ENCODE assay signal across 10 cellular contexts in the genomic region with DNA sequence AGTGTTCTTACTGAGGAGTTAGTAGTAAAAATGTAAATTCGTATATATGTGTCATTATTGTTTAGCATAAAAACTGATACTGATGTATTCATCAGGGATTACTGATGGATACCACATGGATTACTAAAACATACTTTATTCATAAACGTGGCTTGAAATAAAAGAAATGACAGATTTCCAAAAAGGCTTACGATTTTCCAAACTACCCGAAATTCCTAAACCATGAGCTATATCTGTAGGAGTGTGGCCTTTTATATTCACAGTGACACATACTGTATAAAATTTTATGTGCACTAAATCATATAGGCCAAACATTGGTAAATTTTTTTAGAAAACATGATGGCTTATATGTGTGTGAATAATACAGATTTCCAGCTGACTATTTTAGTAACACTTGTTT. TPM values are rescaled to one million over a fixed set of nuclear protein-coding genes. Genes with fewer than 3 reads are reported as not detected.
A peak's percentile ranks its signal among the peaks of the same experiment; 100 is the strongest.
DNase-seq lines count a peak whose midpoint lies in the region; TF ChIP-seq lines count a peak whose summit lies in the region.
"Had no signal": no experiment of that assay in that cellular context is flagged by ENCODE, and none has a peak within 500 bp of the region (broad histone marks: within the 10 kb centered on the region; RNA-seq: fewer than 3 reads in every experiment).

No MANE protein-coding gene starts in this region.

- H3F3A ChIP-seq in Loucy (ENCODE audit: low read depth) (no peaks in the 10 kb centered on the region), neural cell (ENCODE audit: insufficient read depth, low read length, poor library complexity, severe bottlenecking) (peaks cover 2% of the 10 kb centered on the region)

- no peaks in the 10 kb centered on the region for H3K9me3 Mint-ChIP-seq in CD8-positive, alpha-beta memory T cell

- H3K79me2 ChIP-seq in Loucy (ENCODE audit: insufficient read depth, low read length) (peaks cover 100% of the 10 kb centered on the region), mammary epithelial cell (ENCODE audit: insufficient read depth, low read length) (peaks cover 100% of the 10 kb centered on the region), neural cell (replicated peaks; ENCODE audit: insufficient read depth, low read length) (peaks cover 93% of the 10 kb centered on the region)

- H3K4me1 ChIP-seq in CD8-positive, alpha-beta memory T cell (ENCODE audit: insufficient read depth, low read length): peaks cover 70% of the 10 kb centered on the region
- H3K4me1 ChIP-seq in Loucy (ENCODE audit: insufficient read depth, low read length, poor library complexity, severe bottlenecking) (peaks cover 82% of the 10 kb centered on the region), mammary epithelial cell (ENCODE audit: insufficient read depth, low read length) (peaks cover 18% of the 10 kb centered on the region)

- no peak for TF ChIP-seq EP300 in neural cell (conservative IDR thresholded peaks at IDR 0.05; ENCODE audit: poor library complexity, severe bottlenecking)

- H3K4me2 ChIP-seq in Loucy (ENCODE audit: low read depth, low read length, poor library complexity, severe bottlenecking) (peak overlapping the region; percentile 93), mammary epithelial cell (ENCODE audit: insufficient read depth, low read depth, low read length) (peak overlapping the region; percentile 86), neural cell (ENCODE audit: low read length) (peak overlapping the region; percentile 95)

- CTCF ChIA-PET in CD8-positive, alpha-beta memory T cell (lab: Charles Lee): no interaction called here
- CTCF ChIA-PET in mammary epithelial cell (lab: Charles Lee; ENCODE audit: low non-redundant PET): no interaction called here
- CTCF ChIA-PET in HEK293T (lab: Yijun Ruan, JAX): no interaction called here

- H2AFZ ChIP-seq in Loucy (ENCODE audit: low read length): no peak overlapping the region
- no peak overlapping the region for H2AFZ ChIP-seq in mammary epithelial cell (ENCODE audit: low read depth, low read length)
- H2AFZ ChIP-seq in neural cell (ENCODE audit: low read depth, low read length): no peak overlapping the region

- H4K20me1 ChIP-seq in Loucy (ENCODE audit: insufficient read depth, low read length, poor library complexity, severe bottlenecking) (peaks cover 100% of the 10 kb centered on the region), mammary epithelial cell (ENCODE audit: insufficient read depth, low read length) (peaks cover 20% of the 10 kb centered on the region), neural cell (ENCODE audit: insufficient read depth) (peaks cover 34% of the 10 kb centered on the region)

- no peaks in the 10 kb centered on the region for H3K27me3 ChIP-seq in CD8-positive, alpha-beta memory T cell (ENCODE audit: insufficient read depth, low read length, poor library complexity, severe bottlenecking)
- H3K27me3 ChIP-seq in Loucy (ENCODE audit: insufficient read depth, low read length, poor library complexity, severe bottlenecking) (no peaks in the 10 kb centered on the region), mammary epithelial cell (ENCODE audit: insufficient read depth, low read length) (no peaks in the 10 kb centered on the region), neural cell (ENCODE audit: insufficient read depth, low read depth, low read length) (no peaks in the 10 kb centered on the region)

- H3K4me3 ChIP-seq in CD8-positive, alpha-beta memory T cell (ENCODE audit: low read length): no peak overlapping the region
- peak overlapping the region; percentile 86 for H3K4me3 ChIP-seq in Loucy (ENCODE audit: low read length, poor library complexity, severe bottlenecking)
- H3K4me3 ChIP-seq in mammary epithelial cell (replicated peaks in 1 of 3; ENCODE audit: insufficient read depth in 1 of 3, low read depth in 2 of 3, low read length in 3 of 3): peak overlapping the region in 2 of 3 experiments; percentile 81 to 93
- H3K4me3 ChIP-seq in neural cell (ENCODE audit: low read length): peak overlapping the region; percentile 88

- no peak for TF ChIP-seq CTCF in Loucy (conservative IDR thresholded peaks at IDR 0.05; ENCODE audit: low read length)
- no peak for TF ChIP-seq CTCF in mammary epithelial cell (conservative IDR thresholded peaks at IDR 0.05 in 1 of 2, IDR thresholded peaks at IDR 0.05 in 1 of 2; ENCODE audit: extremely low read depth in 1 of 2, insufficient read depth in 1 of 2, low read depth in 1 of 2, low read length in 2 of 2)
- TF ChIP-seq CTCF in neural cell (IDR thresholded peaks at IDR 0.05; ENCODE audit: poor library complexity, severe bottlenecking): no peak

- peak overlapping the region; percentile 49 to 97 (median 86) for H3K4me3 Mint-ChIP-seq in CD8-positive, alpha-beta memory T cell

- no peak for TF ChIP-seq RAD21 in neural cell (conservative IDR thresholded peaks at IDR 0.05)

- no TSS peak for BruUV-seq in mammary epithelial cell (replicated peaks; lab: Mats Ljungman, UMichigan)

- H3K36me3 Mint-ChIP-seq in CD8-positive, alpha-beta memory T cell: peaks cover 0 to 44% (median 0%) of the 10 kb centered on the region in 3 donors

- no peaks in the 10 kb centered on the region for H3K36me3 ChIP-seq in CD8-positive, alpha-beta memory T cell (ENCODE audit: insufficient read depth, low read length)
- no peaks in the 10 kb centered on the region for H3K36me3 ChIP-seq in Loucy (ENCODE audit: insufficient read depth, low read length)
- H3K36me3 ChIP-seq in mammary epithelial cell (ENCODE audit: insufficient read depth, low read length): peaks cover 18% of the 10 kb centered on the region
- no peaks in the 10 kb centered on the region for H3K36me3 ChIP-seq in neural cell (ENCODE audit: insufficient read depth, low read length)

- in situ Hi-C loops in mammary epithelial cell (cut with MboI; ENCODE audit: low sequenced_read_pairs in 2 of 2): loop anchor here (10.0 kb wide), 1 partner anchor 80 kb away; no protein-coding TSS in a partner anchor

- POLR2A ChIA-PET in CD8-positive, alpha-beta memory T cell (lab: Charles Lee): no interaction called here
- POLR2A ChIA-PET in HEK293T (lab: Yijun Ruan, JAX): no interaction called here

- no peak for DNase-seq in CD8-positive, alpha-beta memory T cell
- DNase-seq in mammary epithelial cell (no peak), DMS153 (lab: John Stamatoyannopoulos, UW) (no peak), HEK293T (ENCODE audit: extremely low spot score) (no peak), middle frontal gyrus (ENCODE audit: extremely low spot score, low spot score) (no peak)
- DNase-seq in activated CD8-positive, alpha-beta memory T cell treated with anti-CD3 and anti-CD28 coated beads for 24 hours: no peak
- DNase-seq: NCI-H2171, retina had no signal

- peak overlapping the region in 1 of 8 donors; percentile 25 for H3K27ac Mint-ChIP-seq in CD8-positive, alpha-beta memory T cell

- H3K4me1 Mint-ChIP-seq in CD8-positive, alpha-beta memory T cell: peaks cover 77 to 91% (median 88%) of the 10 kb centered on the region in 3 donors

- no peak overlapping the region for H3K27ac ChIP-seq in CD8-positive, alpha-beta memory T cell (ENCODE audit: low read depth, low read length)
- peak overlapping the region; percentile 20 for H3K27ac ChIP-seq in mammary epithelial cell (ENCODE audit: insufficient read depth, low read depth, low read length)
- H3K27ac ChIP-seq in neural cell (ENCODE audit: low read length): no peak overlapping the region

- H3K9me3 ChIP-seq in CD8-positive, alpha-beta memory T cell (ENCODE audit: low read length): no peaks in the 10 kb centered on the region
- no peaks in the 10 kb centered on the region for H3K9me3 ChIP-seq in Loucy (ENCODE audit: insufficient read depth, low read depth, low read length)
- no peaks in the 10 kb centered on the region for H3K9me3 ChIP-seq in mammary epithelial cell (replicated peaks; ENCODE audit: insufficient read depth, low read length)
- H3K9me3 ChIP-seq in neural cell (ENCODE audit: low read length): no peaks in the 10 kb centered on the region

- H3K27me3 Mint-ChIP-seq in CD8-positive, alpha-beta memory T cell: no peaks in the 10 kb centered on the region

- no peaks in the 10 kb centered on the region for H3K9me2 ChIP-seq in Loucy (replicated peaks; ENCODE audit: low read depth, low read length)
- no peaks in the 10 kb centered on the region for H3K9me2 ChIP-seq in neural cell (ENCODE audit: insufficient read depth, low read length)

- peak overlapping the region; percentile 82 for H3K9ac ChIP-seq in Loucy (ENCODE audit: low read depth, low read length, poor library complexity, severe bottlenecking)
- H3K9ac ChIP-seq in mammary epithelial cell (ENCODE audit: insufficient read depth, low read length): no peak overlapping the region
- no peak overlapping the region for H3K9ac ChIP-seq in neural cell (ENCODE audit: low read length)

- dilution Hi-C loops in mammary epithelial cell (cut with HindIII; ENCODE audit: low sequenced_read_pairs): no loop called here

- intact Hi-C loops in mammary epithelial cell (cut with micrococcal nuclease): loop anchor here (5.0 kb wide), 1 partner anchor 448 kb away; no protein-coding TSS in a partner anchor

- 57% methylated on average over 4 of the region's 4 CpGs for WGBS in mammary epithelial cell (ENCODE audit: low coverage, missing lambda C conversion rate)

TF ChIP-seq in neural cell, 6 proteins besides CTCF, POLR2A, EP300 and RAD21:
- TF ChIP-seq EZH2 (IDR thresholded peaks at IDR 0.05; ENCODE audit: borderline replicate concordance, insufficient read depth, low read length, poor library complexity, severe bottlenecking): no peak

TF ChIP-seq in HEK293T, 16 proteins besides CTCF, POLR2A, EP300 and RAD21 (continues in another document):
- TF ChIP-seq LEF1 (IDR thresholded peaks at IDR 0.05; ENCODE audit: borderline replicate concordance) (no peak), CTBP1 (IDR thresholded peaks at IDR 0.05; ENCODE audit: borderline replicate concordance) (no peak), SP1 (IDR thresholded peaks at IDR 0.05) (no peak), ARNT (IDR thresholded peaks at IDR 0.05) (no peak), FOXM1 (IDR thresholded peaks at IDR 0.05; ENCODE audit: borderline replicate concordance) (no peak), ZNF384 (IDR thresholded peaks at IDR 0.05) (no peak), SUZ12 (IDR thresholded peaks at IDR 0.05) (no peak), L3MBTL2 (conservative IDR thresholded peaks at IDR 0.05) (no peak)
- TF ChIP-seq, protein P1, sequence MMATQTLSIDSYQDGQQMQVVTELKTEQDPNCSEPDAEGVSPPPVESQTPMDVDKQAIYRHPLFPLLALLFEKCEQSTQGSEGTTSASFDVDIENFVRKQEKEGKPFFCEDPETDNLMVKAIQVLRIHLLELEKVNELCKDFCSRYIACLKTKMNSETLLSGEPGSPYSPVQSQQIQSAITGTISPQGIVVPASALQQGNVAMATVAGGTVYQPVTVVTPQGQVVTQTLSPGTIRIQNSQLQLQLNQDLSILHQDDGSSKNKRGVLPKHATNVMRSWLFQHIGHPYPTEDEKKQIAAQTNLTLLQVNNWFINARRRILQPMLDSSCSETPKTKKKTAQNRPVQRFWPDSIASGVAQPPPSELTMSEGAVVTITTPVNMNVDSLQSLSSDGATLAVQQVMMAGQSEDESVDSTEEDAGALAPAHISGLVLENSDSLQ (IDR thresholded peaks at IDR 0.05): no peak

RNA-seq across cellular contexts. Expression of a gene that starts 6.9 kb away (rescaled TPM):
- 10 to 100 TPM; 20.9 to 22.3 TPM for total RNA-seq in CD8-positive, alpha-beta memory T cell
- polyA plus RNA-seq in CD8-positive, alpha-beta memory T cell: 11.9 TPM
- 10 to 100 TPM; 16.3 to 38.8 TPM for total RNA-seq in mammary epithelial cell
- 8.3 TPM for polyA plus RNA-seq in mammary epithelial cell
- polyA minus RNA-seq in mammary epithelial cell: 34.7 TPM
- polyA plus RNA-seq in neural cell: 11.9 and 15.3 TPM in 2 replicates
- 16.8 and 25.4 TPM in 2 replicates for polyA minus RNA-seq in neural cell
